In the genomic region with DNA sequence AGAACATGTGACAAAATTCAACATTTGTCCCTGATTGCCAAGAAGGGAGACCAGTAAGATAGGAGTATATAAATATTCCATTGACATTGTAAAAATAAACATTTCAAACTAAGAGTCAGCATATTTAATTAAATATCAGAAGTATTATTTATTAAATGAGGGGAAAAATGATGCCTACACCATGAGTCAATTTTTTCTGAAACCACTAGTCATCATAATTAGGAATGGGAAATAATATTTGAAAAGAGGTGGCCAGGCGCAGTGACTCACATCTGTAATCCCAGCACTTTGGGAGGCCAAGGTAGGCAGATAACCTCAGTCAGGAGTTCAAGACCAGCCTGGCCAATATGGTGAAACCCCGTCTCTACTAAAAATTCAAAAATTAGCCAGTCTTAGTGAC, we compare ENCODE assay signal across 21 cellular contexts. TPM values are rescaled to one million over a fixed set of nuclear protein-coding genes. Genes with fewer than 3 reads are reported as not detected.
DNase-seq lines count a peak whose midpoint lies in the region; ATAC-seq, FAIRE-seq and TF ChIP-seq lines count a peak whose summit lies in the region.
"Had no signal": no experiment of that assay in that cellular context is flagged by ENCODE, and none has a peak within 500 bp of the region (broad histone marks: within the 10 kb centered on the region; RNA-seq: fewer than 3 reads in every experiment).

No MANE protein-coding gene starts in this region.

- no peak for FAIRE-seq in HepG2 (lab: Jason Lieb, UNC)
- FAIRE-seq: H54 had no signal

- H3K4me1 ChIP-seq in HepG2 (ENCODE audit: insufficient read depth, low read length) = no peaks in the 10 kb centered on the region
- H3K4me1 ChIP-seq in right lobe of liver = no peaks in the 10 kb centered on the region
- peaks cover 7% of the 10 kb centered on the region for H3K4me1 ChIP-seq in fibroblast of lung (ENCODE audit: control insufficient read depth, extremely low read depth, insufficient read depth, low read length)
- peaks cover 3% of the 10 kb centered on the region for H3K4me1 ChIP-seq in CD8-positive, alpha-beta memory T cell (ENCODE audit: insufficient read depth, low read length)
- H3K4me1 ChIP-seq: SJCRH30 had no signal

- no peak overlapping the region for H2AFZ ChIP-seq in HepG2 (ENCODE audit: low read length)
- H2AFZ ChIP-seq in fibroblast of lung (ENCODE audit: low read length) = no peak overlapping the region

- TF ChIP-seq CTCF in HepG2 (CRISPR knock-in tag; IDR thresholded peaks at IDR 0.05) (no peak), right lobe of liver (IDR thresholded peaks at IDR 0.05) (no peak), fibroblast of lung (conservative IDR thresholded peaks at IDR 0.05 in 1 of 2, IDR thresholded peaks at IDR 0.05 in 1 of 2; ENCODE audit: low read depth in 1 of 2, low read length in 2 of 2) (no peak)

- H3K36me3 ChIP-seq in HepG2 (replicated peaks in 1 of 2; ENCODE audit: control insufficient read depth in 1 of 2, insufficient read depth in 2 of 2, low read length in 2 of 2) (peaks cover 5 to 14% of the 10 kb centered on the region in 2 experiments; a peak in 4 of 5 replicates), right lobe of liver (no peaks in the 10 kb centered on the region), fibroblast of lung (ENCODE audit: control insufficient read depth, insufficient read depth, low read length) (peaks cover 7% of the 10 kb centered on the region)
- H3K36me3 ChIP-seq in CD8-positive, alpha-beta memory T cell (ENCODE audit: insufficient read depth, low read length) = peaks cover 12% of the 10 kb centered on the region

- no peak overlapping the region for H3K4me3 ChIP-seq in HepG2 (replicated peaks in 1 of 3; ENCODE audit: insufficient read depth in 1 of 3, low read depth in 2 of 3, low read length in 3 of 3)
- H3K4me3 ChIP-seq in right lobe of liver = no peak overlapping the region
- H3K4me3 ChIP-seq in fibroblast of lung (replicated peaks in 1 of 4; ENCODE audit: control extremely low read depth in 1 of 4, insufficient read depth in 1 of 4, low read depth in 3 of 4, low read length in 4 of 4) = no peak overlapping the region
- no peak overlapping the region for H3K4me3 ChIP-seq in CD8-positive, alpha-beta memory T cell (ENCODE audit: low read length)
- H3K4me3 ChIP-seq: SJCRH30 had no signal

- H3K4me1 Mint-ChIP-seq in CD8-positive, alpha-beta memory T cell = peaks cover 18 to 61% (median 49%) of the 10 kb centered on the region in 3 donors

- H3K27me3 Mint-ChIP-seq in CD8-positive, alpha-beta memory T cell = no peaks in the 10 kb centered on the region

- WGBS in HepG2 (ENCODE audit: low lambda C conversion rate) = 100% methylated on average over 2 of the region's 2 CpGs
- WGBS in right lobe of liver (ENCODE audit: insufficient coverage, low coverage, low lambda C conversion rate, missing lambda C conversion rate) = 84% methylated on average over 2 of the region's 2 CpGs

- BruUV-seq in HepG2 (replicated peaks; lab: Mats Ljungman, UMichigan) = no TSS peak

- no peaks in the 10 kb centered on the region for H3K79me2 ChIP-seq in HepG2 (ENCODE audit: insufficient read depth, low read length)
- H3K79me2 ChIP-seq in fibroblast of lung (ENCODE audit: control insufficient read depth, insufficient read depth, low read length) = no peaks in the 10 kb centered on the region

- intact Hi-C loops in HepG2 (cut with micrococcal nuclease; ENCODE audit: unreplicated experiment) (no loop called here), right lobe of liver (cut with DNase I) (no loop called here)

- no peak for DNase-seq in HepG2 (ENCODE audit: low spot score)
- DNase-seq in right lobe of liver = no peak
- peak; percentile 56 for DNase-seq in amniotic epithelial cell (ENCODE audit: low read depth)
- peak; percentile 33 to 59 for DNase-seq in fibroblast of lung (ENCODE audit: low read depth in 2 of 2)
- DNase-seq in CD8-positive, alpha-beta memory T cell = no peak
- no peak for DNase-seq in SW 1271 (lab: John Stamatoyannopoulos, UW)
- DNase-seq in activated naive CD4-positive, alpha-beta T cell treated with anti-CD3 and anti-CD28 coated beads, Interleukin-2, amount 50 U/mL, for 72 hours (ENCODE audit: low spot score in 2 of 2) = no peak
- DNase-seq: 8988T; DMS79; NCI-H1436 treated with DMSO at 0.1 percent for 48 hours; NCI-H2081 treated with DMSO at 0.1 percent for 48 hours; NCI-H2227 treated with DMSO at 0.1 percent for 48 hours; NCI-H526; NK-92 treated with Interleukin-12 subunit alpha and Interleukin-12 subunit beta, amount 100 ng/mL, for 24 hours; OCI-M1; RPMI8226; SJCRH30 had no signal

- H3K27ac Mint-ChIP-seq in CD8-positive, alpha-beta memory T cell = no peak overlapping the region
- H3K27ac Mint-ChIP-seq in activated naive CD4-positive, alpha-beta T cell treated with anti-CD3 and anti-CD28 coated beads, Interleukin-2, amount 50 U/mL, for 72 hours = peak overlapping the region in 1 of 2 donors; percentile 44

- no peak overlapping the region for H3K4me3 Mint-ChIP-seq in CD8-positive, alpha-beta memory T cell
- H3K4me3 Mint-ChIP-seq: CD14-positive monocyte had no signal

- in situ Hi-C loops in HepG2 (cut with HindIII; ENCODE audit: extremely low pct_ligation_motif_present, low pct_unique_long_range_greater_than_20kb) = no loop called here

- no peaks in the 10 kb centered on the region for H3K9me3 ChIP-seq in HepG2 (ENCODE audit: low read length)
- no peaks in the 10 kb centered on the region for H3K9me3 ChIP-seq in right lobe of liver
- H3K9me3 ChIP-seq in fibroblast of lung (ENCODE audit: control insufficient read depth, insufficient read depth, low read depth, low read length) = no peaks in the 10 kb centered on the region
- H3K9me3 ChIP-seq in CD8-positive, alpha-beta memory T cell (ENCODE audit: low read length) = no peaks in the 10 kb centered on the region
- H3K9me3 ChIP-seq: SJCRH30 had no signal

- H3K4me2 ChIP-seq in HepG2 (ENCODE audit: low read depth, low read length) (no peak overlapping the region), fibroblast of lung (ENCODE audit: extremely low read depth, insufficient read depth, low read length) (no peak overlapping the region)

- H3K27ac ChIP-seq in HepG2 (ENCODE audit: extremely low read length, insufficient read depth, low read length) = no peak overlapping the region
- H3K27ac ChIP-seq in right lobe of liver = no peak overlapping the region
- no peak overlapping the region for H3K27ac ChIP-seq in fibroblast of lung (ENCODE audit: insufficient read depth, low read length)
- no peak overlapping the region for H3K27ac ChIP-seq in CD8-positive, alpha-beta memory T cell (ENCODE audit: low read depth, low read length)
- H3K27ac ChIP-seq: SJCRH30 had no signal

- TF ChIP-seq POLR2A in HepG2 (IDR thresholded peaks at IDR 0.05; ENCODE audit: insufficient read depth in 1 of 2, low read depth in 2 of 2, low read length in 2 of 2) = no peak
- no peak for TF ChIP-seq POLR2A in right lobe of liver (IDR thresholded peaks at IDR 0.05)

- H3K9ac ChIP-seq in HepG2 (ENCODE audit: insufficient read depth, low read depth, low read length) (no peak overlapping the region), fibroblast of lung (ENCODE audit: insufficient read depth, low read length) (no peak overlapping the region)

- no peak for TF ChIP-seq EP300 in HepG2 (IDR thresholded peaks at IDR 0.05; ENCODE audit: low read depth in 2 of 2, low read length in 2 of 2)
- no peak for TF ChIP-seq EP300 in HepG2 (CRISPR knock-in tag; IDR thresholded peaks at IDR 0.05; ENCODE audit: borderline replicate concordance)

- H3K36me3 Mint-ChIP-seq in CD8-positive, alpha-beta memory T cell = peaks cover 4 to 51% (median 13%) of the 10 kb centered on the region in 3 donors
- H3K36me3 Mint-ChIP-seq in activated naive CD4-positive, alpha-beta T cell treated with anti-CD3 and anti-CD28 coated beads, Interleukin-2, amount 50 U/mL, for 72 hours = peaks cover 4 to 37% of the 10 kb centered on the region in 2 donors

- POLR2A ChIA-PET in HepG2 (lab: Yijun Ruan, JAX) = no interaction called here
- POLR2A ChIA-PET in CD8-positive, alpha-beta memory T cell (lab: Charles Lee) = no interaction called here

- H4K20me1 ChIP-seq in HepG2 (ENCODE audit: insufficient read depth, low read length) (0 out of 2 replicates have a peak, but pooled peaks cover 1% of the 10 kb centered on the region), fibroblast of lung (ENCODE audit: control insufficient read depth, extremely low read depth, insufficient read depth, low read length) (no peaks in the 10 kb centered on the region)

- no peak for ATAC-seq in HepG2
- ATAC-seq in right lobe of liver = no peak
- no peak for ATAC-seq in activated naive CD4-positive, alpha-beta T cell treated with anti-CD3 and anti-CD28 coated beads, Interleukin-2, amount 50 U/mL, for 72 hours
- no peak for ATAC-seq in GM19467 (IDR thresholded peaks at IDR 0.05; ENCODE audit: unreplicated experiment)

- CTCF ChIA-PET in HepG2 (lab: Yijun Ruan, JAX; ENCODE audit: low intra/inter-chr PET ratio, low total read pairs) = no interaction called here
- CTCF ChIA-PET in CD8-positive, alpha-beta memory T cell (lab: Charles Lee) = no interaction called here

- no peak for TF ChIP-seq RAD21 in HepG2 (CRISPR knock-in tag; IDR thresholded peaks at IDR 0.05)

- no peaks in the 10 kb centered on the region for H3K9me3 Mint-ChIP-seq in CD8-positive, alpha-beta memory T cell
- no peaks in the 10 kb centered on the region for H3K9me3 Mint-ChIP-seq in activated naive CD4-positive, alpha-beta T cell treated with anti-CD3 and anti-CD28 coated beads, Interleukin-2, amount 50 U/mL, for 72 hours

- H3K27me3 ChIP-seq in HepG2 (ENCODE audit: control insufficient read depth in 1 of 2, insufficient read depth in 2 of 2, low read length in 2 of 2) (no peaks in the 10 kb centered on the region), right lobe of liver (no peaks in the 10 kb centered on the region), fibroblast of lung (ENCODE audit: control insufficient read depth, insufficient read depth, low read length) (no peaks in the 10 kb centered on the region)
- no peaks in the 10 kb centered on the region for H3K27me3 ChIP-seq in CD8-positive, alpha-beta memory T cell (ENCODE audit: insufficient read depth, low read length, poor library complexity, severe bottlenecking)
- H3K27me3 ChIP-seq: SJCRH30 had no signal

RNA-seq across cellular contexts. Expression of a gene that starts 2.1 kb away (rescaled TPM):
- total RNA-seq in HepG2 (2016; rRNA removed; fragmentation: Illumina TruSeq; extraction: Trizol) = 1.7 and 1.9 TPM in 2 replicates
- total RNA-seq in HepG2 (2016; cell fraction: cytosol; rRNA removed; fragmentation: Illumina TruSeq; extraction: Trizol; ENCODE audit: low read depth) = 0.30 TPM in 1 of 2 replicates, not detected in the other
- total RNA-seq in HepG2 (2016; cell fraction: insoluble cytoplasmic fraction; rRNA removed; fragmentation: Illumina TruSeq; extraction: Trizol) = 2.0 TPM in 2 replicates
- total RNA-seq in HepG2 (2016; cell fraction: membrane; rRNA removed; fragmentation: Illumina TruSeq; extraction: Trizol) = 0.77 and 0.93 TPM in 2 replicates
- total RNA-seq in HepG2 (2016; cell fraction: nucleus; rRNA removed; fragmentation: Illumina TruSeq; extraction: Trizol) = 1.3 and 1.6 TPM in 2 replicates
- 2.9 and 3.0 TPM in 2 replicates for polyA plus RNA-seq in HepG2 (2011; rRNA removed)
- 2.0 and 3.6 TPM in 2 replicates for polyA plus RNA-seq in HepG2 (2011; cell fraction: cytosol; rRNA removed)
- 3.5 and 4.0 TPM in 2 replicates for polyA plus RNA-seq in HepG2 (2011; cell fraction: nucleus; rRNA removed)
- 2.3 and 2.4 TPM in 2 replicates for polyA plus RNA-seq in HepG2 (2012)
- 0.19 TPM in 1 of 2 replicates, not detected in the other for polyA plus RNA-seq in HepG2 (2016; cell fraction: cytosol; fragmentation: Illumina TruSeq; extraction: Trizol; ENCODE audit: low read depth)
- 1.5 and 2.0 TPM in 2 replicates for polyA plus RNA-seq in HepG2 (2016; cell fraction: insoluble cytoplasmic fraction; fragmentation: Illumina TruSeq; extraction: Trizol; ENCODE audit: low read depth)
- polyA plus RNA-seq in HepG2 (2016; cell fraction: membrane; fragmentation: Illumina TruSeq; extraction: Trizol; ENCODE audit: low read depth) = 0.64 and 0.72 TPM in 2 replicates
- 2.1 TPM in 2 replicates for polyA plus RNA-seq in HepG2 (2016; cell fraction: nucleus; fragmentation: Illumina TruSeq; extraction: Trizol; ENCODE audit: insufficient read depth, low read depth)
- polyA minus RNA-seq in HepG2 (2011; rRNA and poly(A)+ RNA removed; ENCODE audit: low replicate concordance) = 2.2 and 5.1 TPM in 2 replicates
- 2.7 and 3.4 TPM in 2 replicates for polyA minus RNA-seq in HepG2 (2011; cell fraction: cytosol; rRNA and poly(A)+ RNA removed)
- polyA minus RNA-seq in HepG2 (2011; cell fraction: nucleus; rRNA and poly(A)+ RNA removed) = 3.2 and 6.3 TPM in 2 replicates
- 1 to 10 TPM in 2 of 6 experiments, under 1 TPM in 3, not detected in 1; 0.69 to 1.6 (median 0.90) TPM for total RNA-seq in right lobe of liver
- 1.5 and 2.3 TPM in 2 replicates for total RNA-seq in fibroblast of lung
- 0.87 and 0.99 TPM in 2 replicates for polyA plus RNA-seq in fibroblast of lung
- 0.99 and 2.2 TPM in 2 replicates for polyA plus RNA-seq in fibroblast of lung (2012)
- polyA minus RNA-seq in fibroblast of lung (ENCODE audit: low replicate concordance) = 1.1 TPM in 1 of 2 replicates, not detected in the other
- 1 to 10 TPM; 8.2 to 8.6 TPM for total RNA-seq in CD8-positive, alpha-beta memory T cell
- 1.2 TPM for polyA plus RNA-seq in CD8-positive, alpha-beta memory T cell
- total RNA-seq in activated naive CD4-positive, alpha-beta T cell treated with anti-CD3 and anti-CD28 coated beads, Interleukin-2, amount 50 U/mL, for 72 hours = 10 to 100 TPM; 13.0 to 13.1 TPM

RNA-seq across cellular contexts. Expression of a gene that starts 10.9 kb away (rescaled TPM):
- total RNA-seq in HepG2 (2016; rRNA removed; fragmentation: Illumina TruSeq; extraction: Trizol) (not detected in 2 replicates), right lobe of liver (under 1 TPM in 3 of 6 experiments, not detected in 3; 0.44 to 0.83 (median 0.55) TPM), fibroblast of lung (not detected in 2 replicates)
- total RNA-seq in HepG2 (2016; cell fraction: cytosol; rRNA removed; fragmentation: Illumina TruSeq; extraction: Trizol; ENCODE audit: low read depth) = not detected in 2 replicates
- total RNA-seq in HepG2 (2016; cell fraction: insoluble cytoplasmic fraction; rRNA removed; fragmentation: Illumina TruSeq; extraction: Trizol) = not detected in 2 replicates
- total RNA-seq in HepG2 (2016; cell fraction: membrane; rRNA removed; fragmentation: Illumina TruSeq; extraction: Trizol) = not detected in 2 replicates
- total RNA-seq in HepG2 (2016; cell fraction: nucleus; rRNA removed; fragmentation: Illumina TruSeq; extraction: Trizol) = not detected in 2 replicates
- polyA plus RNA-seq in HepG2 (2011; rRNA removed) (not detected in 2 replicates), fibroblast of lung (not detected in 2 replicates)
- polyA plus RNA-seq in HepG2 (2011; cell fraction: cytosol; rRNA removed) = not detected in 2 replicates
- polyA plus RNA-seq in HepG2 (2011; cell fraction: nucleus; rRNA removed) = not detected in 2 replicates
- not detected in 2 replicates for polyA plus RNA-seq in HepG2 (2012)
- polyA plus RNA-seq in HepG2 (2016; cell fraction: cytosol; fragmentation: Illumina TruSeq; extraction: Trizol; ENCODE audit: low read depth) = not detected in 2 replicates
- polyA plus RNA-seq in HepG2 (2016; cell fraction: insoluble cytoplasmic fraction; fragmentation: Illumina TruSeq; extraction: Trizol; ENCODE audit: low read depth) = not detected in 2 replicates
- not detected in 2 replicates for polyA plus RNA-seq in HepG2 (2016; cell fraction: membrane; fragmentation: Illumina TruSeq; extraction: Trizol; ENCODE audit: low read depth)
- polyA plus RNA-seq in HepG2 (2016; cell fraction: nucleus; fragmentation: Illumina TruSeq; extraction: Trizol; ENCODE audit: insufficient read depth, low read depth) = not detected in 2 replicates
- polyA minus RNA-seq in HepG2 (2011; rRNA and poly(A)+ RNA removed; ENCODE audit: low replicate concordance) = not detected in 2 replicates
- not detected in 2 replicates for polyA minus RNA-seq in HepG2 (2011; cell fraction: cytosol; rRNA and poly(A)+ RNA removed)
- not detected in 2 replicates for polyA minus RNA-seq in HepG2 (2011; cell fraction: nucleus; rRNA and poly(A)+ RNA removed)
- not detected in 2 replicates for polyA plus RNA-seq in fibroblast of lung (2012)
- polyA minus RNA-seq in fibroblast of lung (ENCODE audit: low replicate concordance) = not detected in 2 replicates
- total RNA-seq in CD8-positive, alpha-beta memory T cell = under 1 TPM; 0.22 to 0.24 TPM
- polyA plus RNA-seq in CD8-positive, alpha-beta memory T cell = not detected
- 1 to 10 TPM in 1 of 2 donors, under 1 TPM in 1; 0.87 to 1.1 TPM for total RNA-seq in activated naive CD4-positive, alpha-beta T cell treated with anti-CD3 and anti-CD28 coated beads, Interleukin-2, amount 50 U/mL, for 72 hours
- total RNA-seq: LHCN-M2 had no signal

RNA-seq across cellular contexts. Expression of a gene that starts 16.0 kb away (rescaled TPM):
- 83.0 and 120 TPM in 2 replicates for total RNA-seq in HepG2 (2016; rRNA removed; fragmentation: Illumina TruSeq; extraction: Trizol)
- 262 and 384 TPM in 2 replicates for total RNA-seq in HepG2 (2016; cell fraction: cytosol; rRNA removed; fragmentation: Illumina TruSeq; extraction: Trizol; ENCODE audit: low read depth)
- 80.2 and 129 TPM in 2 replicates for total RNA-seq in HepG2 (2016; cell fraction: insoluble cytoplasmic fraction; rRNA removed; fragmentation: Illumina TruSeq; extraction: Trizol)
- 165 and 224 TPM in 2 replicates for total RNA-seq in HepG2 (2016; cell fraction: membrane; rRNA removed; fragmentation: Illumina TruSeq; extraction: Trizol)
- total RNA-seq in HepG2 (2016; cell fraction: nucleus; rRNA removed; fragmentation: Illumina TruSeq; extraction: Trizol) = 56.6 and 61.7 TPM in 2 replicates
- 152 and 167 TPM in 2 replicates for polyA plus RNA-seq in HepG2 (2011; rRNA removed)
- polyA plus RNA-seq in HepG2 (2011; cell fraction: cytosol; rRNA removed) = 201 and 220 TPM in 2 replicates
- 45.6 and 74.1 TPM in 2 replicates for polyA plus RNA-seq in HepG2 (2011; cell fraction: nucleus; rRNA removed)
- polyA plus RNA-seq in HepG2 (2012) = 78.5 and 108 TPM in 2 replicates
- polyA plus RNA-seq in HepG2 (2016; cell fraction: cytosol; fragmentation: Illumina TruSeq; extraction: Trizol; ENCODE audit: low read depth) = 345 and 456 TPM in 2 replicates
- 86.2 and 89.6 TPM in 2 replicates for polyA plus RNA-seq in HepG2 (2016; cell fraction: insoluble cytoplasmic fraction; fragmentation: Illumina TruSeq; extraction: Trizol; ENCODE audit: low read depth)
- 169 and 229 TPM in 2 replicates for polyA plus RNA-seq in HepG2 (2016; cell fraction: membrane; fragmentation: Illumina TruSeq; extraction: Trizol; ENCODE audit: low read depth)
- 90.2 and 116 TPM in 2 replicates for polyA plus RNA-seq in HepG2 (2016; cell fraction: nucleus; fragmentation: Illumina TruSeq; extraction: Trizol; ENCODE audit: insufficient read depth, low read depth)
- 41.9 and 49.9 TPM in 2 replicates for polyA minus RNA-seq in HepG2 (2011; rRNA and poly(A)+ RNA removed; ENCODE audit: low replicate concordance)
- polyA minus RNA-seq in HepG2 (2011; cell fraction: cytosol; rRNA and poly(A)+ RNA removed) = 32.4 and 34.8 TPM in 2 replicates
- polyA minus RNA-seq in HepG2 (2011; cell fraction: nucleus; rRNA and poly(A)+ RNA removed) = 23.4 and 35.9 TPM in 2 replicates
- total RNA-seq in right lobe of liver = 10 to 100 TPM in 4 of 6 experiments, 1 to 10 TPM in 2; 8.4 to 30.5 (median 14.0) TPM
- total RNA-seq in fibroblast of lung = 38.8 and 41.9 TPM in 2 replicates
- polyA plus RNA-seq in fibroblast of lung = 70.9 and 82.8 TPM in 2 replicates
- polyA plus RNA-seq in fibroblast of lung (2012) = 70.3 and 72.2 TPM in 2 replicates
- 11.3 and 28.6 TPM in 2 replicates for polyA minus RNA-seq in fibroblast of lung (ENCODE audit: low replicate concordance)
- total RNA-seq in CD8-positive, alpha-beta memory T cell = 100 to 1,000 TPM; 118 to 121 TPM
- 265 TPM for polyA plus RNA-seq in CD8-positive, alpha-beta memory T cell
- 100 to 1,000 TPM; 117 to 136 TPM for total RNA-seq in activated naive CD4-positive, alpha-beta T cell treated with anti-CD3 and anti-CD28 coated beads, Interleukin-2, amount 50 U/mL, for 72 hours

RNA-seq across cellular contexts. Expression of a gene that starts 18.4 kb away (rescaled TPM):
- total RNA-seq in HepG2 (2016; rRNA removed; fragmentation: Illumina TruSeq; extraction: Trizol) (18.7 and 19.0 TPM in 2 replicates), right lobe of liver (10 to 100 TPM; 25.8 to 41.7 (median 33.6) TPM), fibroblast of lung (57.5 and 73.7 TPM in 2 replicates)
- 6.7 and 7.1 TPM in 2 replicates for total RNA-seq in HepG2 (2016; cell fraction: cytosol; rRNA removed; fragmentation: Illumina TruSeq; extraction: Trizol; ENCODE audit: low read depth)
- total RNA-seq in HepG2 (2016; cell fraction: insoluble cytoplasmic fraction; rRNA removed; fragmentation: Illumina TruSeq; extraction: Trizol) = 18.5 and 19.5 TPM in 2 replicates
- total RNA-seq in HepG2 (2016; cell fraction: membrane; rRNA removed; fragmentation: Illumina TruSeq; extraction: Trizol) = 12.7 and 13.2 TPM in 2 replicates
- total RNA-seq in HepG2 (2016; cell fraction: nucleus; rRNA removed; fragmentation: Illumina TruSeq; extraction: Trizol) = 24.4 and 27.5 TPM in 2 replicates
- polyA plus RNA-seq in HepG2 (2011; rRNA removed) (21.0 and 30.8 TPM in 2 replicates), fibroblast of lung (34.8 and 36.8 TPM in 2 replicates)
- 10.3 and 11.7 TPM in 2 replicates for polyA plus RNA-seq in HepG2 (2011; cell fraction: cytosol; rRNA removed)
- 74.0 and 103 TPM in 2 replicates for polyA plus RNA-seq in HepG2 (2011; cell fraction: nucleus; rRNA removed)
- 12.9 and 15.4 TPM in 2 replicates for polyA plus RNA-seq in HepG2 (2012)
- polyA plus RNA-seq in HepG2 (2016; cell fraction: cytosol; fragmentation: Illumina TruSeq; extraction: Trizol; ENCODE audit: low read depth) = 3.7 and 4.7 TPM in 2 replicates
- polyA plus RNA-seq in HepG2 (2016; cell fraction: insoluble cytoplasmic fraction; fragmentation: Illumina TruSeq; extraction: Trizol; ENCODE audit: low read depth) = 15.5 and 18.0 TPM in 2 replicates
- polyA plus RNA-seq in HepG2 (2016; cell fraction: membrane; fragmentation: Illumina TruSeq; extraction: Trizol; ENCODE audit: low read depth) = 7.7 and 9.3 TPM in 2 replicates
- polyA plus RNA-seq in HepG2 (2016; cell fraction: nucleus; fragmentation: Illumina TruSeq; extraction: Trizol; ENCODE audit: insufficient read depth, low read depth) = 34.2 and 36.3 TPM in 2 replicates
- polyA minus RNA-seq in HepG2 (2011; rRNA and poly(A)+ RNA removed; ENCODE audit: low replicate concordance) = 27.6 and 35.2 TPM in 2 replicates
- 6.0 and 6.2 TPM in 2 replicates for polyA minus RNA-seq in HepG2 (2011; cell fraction: cytosol; rRNA and poly(A)+ RNA removed)
- 23.8 and 26.7 TPM in 2 replicates for polyA minus RNA-seq in HepG2 (2011; cell fraction: nucleus; rRNA and poly(A)+ RNA removed)
- 24.8 and 31.4 TPM in 2 replicates for polyA plus RNA-seq in fibroblast of lung (2012)
- 75.7 and 207 TPM in 2 replicates for polyA minus RNA-seq in fibroblast of lung (ENCODE audit: low replicate concordance)
- total RNA-seq in CD8-positive, alpha-beta memory T cell = 1 to 10 TPM; 5.6 TPM
- polyA plus RNA-seq in CD8-positive, alpha-beta memory T cell = 10.4 TPM
- 1 to 10 TPM; 2.7 to 9.1 TPM for total RNA-seq in activated naive CD4-positive, alpha-beta T cell treated with anti-CD3 and anti-CD28 coated beads, Interleukin-2, amount 50 U/mL, for 72 hours

RNA-seq across cellular contexts. Expression of a gene that starts 36.1 kb away (rescaled TPM):
- total RNA-seq in HepG2 (2016; rRNA removed; fragmentation: Illumina TruSeq; extraction: Trizol) = 20.6 and 29.2 TPM in 2 replicates
- total RNA-seq in HepG2 (2016; cell fraction: cytosol; rRNA removed; fragmentation: Illumina TruSeq; extraction: Trizol; ENCODE audit: low read depth) = 14.7 and 15.6 TPM in 2 replicates
- total RNA-seq in HepG2 (2016; cell fraction: insoluble cytoplasmic fraction; rRNA removed; fragmentation: Illumina TruSeq; extraction: Trizol) = 18.9 and 30.0 TPM in 2 replicates
- 39.9 and 42.8 TPM in 2 replicates for total RNA-seq in HepG2 (2016; cell fraction: membrane; rRNA removed; fragmentation: Illumina TruSeq; extraction: Trizol)
- 19.8 and 22.0 TPM in 2 replicates for total RNA-seq in HepG2 (2016; cell fraction: nucleus; rRNA removed; fragmentation: Illumina TruSeq; extraction: Trizol)
- polyA plus RNA-seq in HepG2 (2011; rRNA removed) = 48.7 and 62.0 TPM in 2 replicates
- 53.5 and 62.3 TPM in 2 replicates for polyA plus RNA-seq in HepG2 (2011; cell fraction: cytosol; rRNA removed)
- 50.7 and 56.5 TPM in 2 replicates for polyA plus RNA-seq in HepG2 (2011; cell fraction: nucleus; rRNA removed)
- polyA plus RNA-seq in HepG2 (2012) = 36.1 and 48.8 TPM in 2 replicates
- polyA plus RNA-seq in HepG2 (2016; cell fraction: cytosol; fragmentation: Illumina TruSeq; extraction: Trizol; ENCODE audit: low read depth) = 21.8 and 24.0 TPM in 2 replicates
- 31.5 and 37.2 TPM in 2 replicates for polyA plus RNA-seq in HepG2 (2016; cell fraction: insoluble cytoplasmic fraction; fragmentation: Illumina TruSeq; extraction: Trizol; ENCODE audit: low read depth)
- 48.5 and 52.0 TPM in 2 replicates for polyA plus RNA-seq in HepG2 (2016; cell fraction: membrane; fragmentation: Illumina TruSeq; extraction: Trizol; ENCODE audit: low read depth)
- polyA plus RNA-seq in HepG2 (2016; cell fraction: nucleus; fragmentation: Illumina TruSeq; extraction: Trizol; ENCODE audit: insufficient read depth, low read depth) = 51.6 and 59.3 TPM in 2 replicates
- 1.7 and 102 TPM in 2 replicates for polyA minus RNA-seq in HepG2 (2011; rRNA and poly(A)+ RNA removed; ENCODE audit: low replicate concordance)
- polyA minus RNA-seq in HepG2 (2011; cell fraction: cytosol; rRNA and poly(A)+ RNA removed) = 14.7 and 19.2 TPM in 2 replicates
- 16.0 and 25.4 TPM in 2 replicates for polyA minus RNA-seq in HepG2 (2011; cell fraction: nucleus; rRNA and poly(A)+ RNA removed)
- total RNA-seq in right lobe of liver = 1 to 10 TPM; 1.6 to 9.6 (median 5.4) TPM
- total RNA-seq in fibroblast of lung = 6.9 and 10.1 TPM in 2 replicates
- 14.9 and 18.6 TPM in 2 replicates for polyA plus RNA-seq in fibroblast of lung
- polyA plus RNA-seq in fibroblast of lung (2012) = 17.6 and 18.9 TPM in 2 replicates
- polyA minus RNA-seq in fibroblast of lung (ENCODE audit: low replicate concordance) = 13.7 and 30.3 TPM in 2 replicates
- total RNA-seq in CD8-positive, alpha-beta memory T cell = 10 to 100 TPM; 68.0 to 71.8 TPM
- 131 TPM for polyA plus RNA-seq in CD8-positive, alpha-beta memory T cell
- total RNA-seq in activated naive CD4-positive, alpha-beta T cell treated with anti-CD3 and anti-CD28 coated beads, Interleukin-2, amount 50 U/mL, for 72 hours = 10 to 100 TPM; 40.0 to 74.0 TPM

Comparison
In these comparisons a context has a peak if more than half of its experiments do, and no peak if none do; other contexts are left out.
1. DNase-seq: peak in amniotic epithelial cell (single experiment) and fibroblast of lung (2 of 2); none in HepG2 (single experiment), right lobe of liver (0 of 3), CD8-positive, alpha-beta memory T cell (0 of 5), SW 1271 (0 of 2) and activated naive CD4-positive, alpha-beta T cell treated with anti-CD3 and anti-CD28 coated beads, Interleukin-2, amount 50 U/mL, for 72 hours (0 of 2).